Comparison of ENCODE assay signal across 24 cellular contexts in genomic region chr20:5549200-5549599, GRCh38.
DNase-seq lines count a peak whose midpoint lies in the region; ATAC-seq, FAIRE-seq and TF ChIP-seq lines count a peak whose summit lies in the region.
"Had no signal": no experiment of that assay in that cellular context is flagged by ENCODE, and none has a peak within 500 bp of the region (broad histone marks: within the 10 kb centered on the region; RNA-seq: fewer than 3 reads in every experiment).

No MANE protein-coding gene starts in this region.

- intact Hi-C loops in activated CD8-positive, alpha-beta T cell treated with anti-CD3 and anti-CD28 coated beads for 36 hours (cut with micrococcal nuclease), result no loop called here
- intact Hi-C loops in naive thymus-derived CD4-positive, alpha-beta T cell (cut with micrococcal nuclease), result no loop called here

- peaks cover 27% of the 10 kb centered on the region for H3K4me1 Mint-ChIP-seq in activated CD8-positive, alpha-beta T cell treated with anti-CD3 and anti-CD28 coated beads for 36 hours (ENCODE audit: low read depth)
- H3K4me1 Mint-ChIP-seq in activated CD8-positive, alpha-beta T cell treated with anti-CD3 and anti-CD28 coated beads, Interleukin-2, amount 10 ng/mL, durations not matched to agents 7 days and 5 days (ENCODE audit: low read depth), result no peaks in the 10 kb centered on the region
- peaks cover 9% of the 10 kb centered on the region for H3K4me1 Mint-ChIP-seq in activated naive CD8-positive, alpha-beta T cell treated with anti-CD3 and anti-CD28 coated beads, Interleukin-2, amount 10 ng/mL, durations not matched to agents 7 days and 5 days
- H3K4me1 Mint-ChIP-seq in naive thymus-derived CD4-positive, alpha-beta T cell, result peaks cover 17 to 66% (median 43%) of the 10 kb centered on the region in 7 donors

- H3K9me3 ChIP-seq in naive thymus-derived CD4-positive, alpha-beta T cell (ENCODE audit: control insufficient read depth in 2 of 3, low read length in 3 of 3), result no peaks in the 10 kb centered on the region
- H3K9me3 ChIP-seq: neutrophil, Peyer's patch had no signal

- CTCF ChIA-PET in activated CD8-positive, alpha-beta T cell treated with anti-CD3 and anti-CD28 coated beads for 36 hours (lab: Charles Lee), result interaction anchor here (1.0 to 6.7 kb wide), 5 partner anchors 9 to 239 kb away, joined by 3 to 51 read pairs (median 5); no protein-coding TSS in a partner anchor
- CTCF ChIA-PET in activated CD8-positive, alpha-beta T cell treated with anti-CD3 and anti-CD28 coated beads, Interleukin-2, amount 10 ng/mL, durations not matched to agents 7 days and 5 days (lab: Charles Lee), result interaction anchor here (4.3 to 5.4 kb wide), 2 partner anchors 20 to 239 kb away, joined by 17 to 38 read pairs; no protein-coding TSS in a partner anchor
- CTCF ChIA-PET in naive thymus-derived CD4-positive, alpha-beta T cell (lab: Charles Lee), result interaction anchor here (0.7 to 3.3 kb wide), 2 partner anchors 222 to 239 kb away, joined by 3 to 16 read pairs; no protein-coding TSS in a partner anchor

- H3K27me3 ChIP-seq in naive thymus-derived CD4-positive, alpha-beta T cell (ENCODE audit: control insufficient read depth in 2 of 2, insufficient read depth in 2 of 2, low read length in 2 of 2), result no peaks in the 10 kb centered on the region
- H3K27me3 ChIP-seq: neutrophil, Peyer's patch had no signal

- no peak for DNase-seq in activated CD8-positive, alpha-beta T cell treated with anti-CD3 and anti-CD28 coated beads for 36 hours
- no peak for DNase-seq in activated CD8-positive, alpha-beta T cell treated with anti-CD3 and anti-CD28 coated beads, Interleukin-2, amount 10 ng/mL, durations not matched to agents 7 days and 5 days
- DNase-seq in GM12892 (ENCODE audit: insufficient read length), result no peak
- no peak for DNase-seq in activated naive CD8-positive, alpha-beta T cell treated with anti-CD3 and anti-CD28 coated beads, Interleukin-2, amount 10 ng/mL, durations not matched to agents 7 days and 5 days
- no peak for DNase-seq in naive thymus-derived CD4-positive, alpha-beta T cell
- no peak for DNase-seq in NCI-H2171 treated with DMSO at 0.1 percent for 48 hours (lab: John Stamatoyannopoulos, UW)
- no peak for DNase-seq in MV-4-11 (lab: John Stamatoyannopoulos, UW)
- no peak for DNase-seq in NCI-H128 (lab: John Stamatoyannopoulos, UW; ENCODE audit: unreplicated experiment)
- DNase-seq: amniotic stem cell; central memory CD4-positive, alpha-beta T cell; DND-41; effector CD4-positive, alpha-beta T cell; HFFc6; left cardiac atrium; NCI-H187; NCI-H2227 treated with DMSO at 0.1 percent for 48 hours; Peyer's patch; stimulated activated CD4-positive, alpha-beta T cell treated with anti-CD3 and anti-CD28 coated beads, Interleukin-12 subunit alpha, Interleukin-12 subunit beta, amount 100 ng/mL, for 4 hours; stimulated activated CD8-positive, alpha-beta memory T cell treated with anti-CD3 and anti-CD28 coated beads, Interleukin-4, amount 100 ng/mL, for 48 hours; T-helper 9 cell had no signal

- H3K4me3 ChIP-seq in naive thymus-derived CD4-positive, alpha-beta T cell (ENCODE audit: low read length), result no peak overlapping the region
- H3K4me3 ChIP-seq: Peyer's patch had no signal

- no peak overlapping the region for H3K27ac ChIP-seq in naive thymus-derived CD4-positive, alpha-beta T cell (ENCODE audit: low read depth, low read length)
- H3K27ac ChIP-seq: C4-2B, neutrophil, Peyer's patch had no signal

- no peak for TF ChIP-seq POLR2A in GM12892 (IDR thresholded peaks at IDR 0.05; ENCODE audit: low read depth, low read length)

- H3K9me3 Mint-ChIP-seq in activated CD8-positive, alpha-beta T cell treated with anti-CD3 and anti-CD28 coated beads for 36 hours, result no peaks in the 10 kb centered on the region
- H3K9me3 Mint-ChIP-seq in activated CD8-positive, alpha-beta T cell treated with anti-CD3 and anti-CD28 coated beads, Interleukin-2, amount 10 ng/mL, durations not matched to agents 7 days and 5 days (ENCODE audit: insufficient read depth), result no peaks in the 10 kb centered on the region
- H3K9me3 Mint-ChIP-seq in activated naive CD8-positive, alpha-beta T cell treated with anti-CD3 and anti-CD28 coated beads, Interleukin-2, amount 10 ng/mL, durations not matched to agents 7 days and 5 days, result no peaks in the 10 kb centered on the region
- H3K9me3 Mint-ChIP-seq in naive thymus-derived CD4-positive, alpha-beta T cell, result no peaks in the 10 kb centered on the region
- H3K9me3 Mint-ChIP-seq: HFFc6 had no signal

- POLR2A ChIA-PET in activated CD8-positive, alpha-beta T cell treated with anti-CD3 and anti-CD28 coated beads for 36 hours (lab: Charles Lee), result no interaction called here
- POLR2A ChIA-PET in activated CD8-positive, alpha-beta T cell treated with anti-CD3 and anti-CD28 coated beads, Interleukin-2, amount 10 ng/mL, durations not matched to agents 7 days and 5 days (lab: Charles Lee), result no interaction called here
- POLR2A ChIA-PET in activated naive CD8-positive, alpha-beta T cell treated with anti-CD3 and anti-CD28 coated beads, Interleukin-2, amount 10 ng/mL, durations not matched to agents 7 days and 5 days (lab: Charles Lee), result no interaction called here
- POLR2A ChIA-PET in naive thymus-derived CD4-positive, alpha-beta T cell (lab: Charles Lee), result no interaction called here

- TF ChIP-seq CTCF in activated CD8-positive, alpha-beta T cell treated with anti-CD3 and anti-CD28 coated beads for 36 hours (IDR thresholded peaks at IDR 0.05), result no peak

- peaks cover 40% of the 10 kb centered on the region for H3K36me3 Mint-ChIP-seq in activated CD8-positive, alpha-beta T cell treated with anti-CD3 and anti-CD28 coated beads for 36 hours (ENCODE audit: low read depth)
- peaks cover 40% of the 10 kb centered on the region for H3K36me3 Mint-ChIP-seq in activated CD8-positive, alpha-beta T cell treated with anti-CD3 and anti-CD28 coated beads, Interleukin-2, amount 10 ng/mL, durations not matched to agents 7 days and 5 days (ENCODE audit: low read depth)
- peaks cover 25% of the 10 kb centered on the region for H3K36me3 Mint-ChIP-seq in activated naive CD8-positive, alpha-beta T cell treated with anti-CD3 and anti-CD28 coated beads, Interleukin-2, amount 10 ng/mL, durations not matched to agents 7 days and 5 days
- H3K36me3 Mint-ChIP-seq in naive thymus-derived CD4-positive, alpha-beta T cell, result peaks cover 17 to 57% (median 29%) of the 10 kb centered on the region in 5 donors

- peaks cover 0 to 3% of the 10 kb centered on the region in 2 donors for H3K4me1 ChIP-seq in naive thymus-derived CD4-positive, alpha-beta T cell (ENCODE audit: control insufficient read depth in 2 of 2, insufficient read depth in 2 of 2, low read length in 2 of 2)
- H3K4me1 ChIP-seq: Peyer's patch had no signal

- no peaks in the 10 kb centered on the region for H3K27me3 Mint-ChIP-seq in activated CD8-positive, alpha-beta T cell treated with anti-CD3 and anti-CD28 coated beads for 36 hours
- no peaks in the 10 kb centered on the region for H3K27me3 Mint-ChIP-seq in activated CD8-positive, alpha-beta T cell treated with anti-CD3 and anti-CD28 coated beads, Interleukin-2, amount 10 ng/mL, durations not matched to agents 7 days and 5 days (ENCODE audit: low read depth)
- no peaks in the 10 kb centered on the region for H3K27me3 Mint-ChIP-seq in activated naive CD8-positive, alpha-beta T cell treated with anti-CD3 and anti-CD28 coated beads, Interleukin-2, amount 10 ng/mL, durations not matched to agents 7 days and 5 days
- no peaks in the 10 kb centered on the region for H3K27me3 Mint-ChIP-seq in naive thymus-derived CD4-positive, alpha-beta T cell

- ATAC-seq in activated CD8-positive, alpha-beta T cell treated with anti-CD3 and anti-CD28 coated beads for 36 hours, result peak; percentile 85
- ATAC-seq in activated CD8-positive, alpha-beta T cell treated with anti-CD3 and anti-CD28 coated beads, Interleukin-2, amount 10 ng/mL, durations not matched to agents 7 days and 5 days, result no peak
- ATAC-seq in activated naive CD8-positive, alpha-beta T cell treated with anti-CD3 and anti-CD28 coated beads, Interleukin-2, amount 10 ng/mL, durations not matched to agents 7 days and 5 days (ENCODE audit: low read depth), result no peak
- no peak for ATAC-seq in naive thymus-derived CD4-positive, alpha-beta T cell
- ATAC-seq: esophagus mucosa, SK-N-SH treated with all-trans-retinoic acid at 6 μM for 48 hours had no signal

- H3K36me3 ChIP-seq in naive thymus-derived CD4-positive, alpha-beta T cell (ENCODE audit: control insufficient read depth in 2 of 3, insufficient read depth in 3 of 3, low read length in 3 of 3), result peaks cover 11 to 57% (median 15%) of the 10 kb centered on the region in 3 experiments

- H3K4me3 Mint-ChIP-seq in activated CD8-positive, alpha-beta T cell treated with anti-CD3 and anti-CD28 coated beads for 36 hours, result no peak overlapping the region
- H3K4me3 Mint-ChIP-seq in activated CD8-positive, alpha-beta T cell treated with anti-CD3 and anti-CD28 coated beads, Interleukin-2, amount 10 ng/mL, durations not matched to agents 7 days and 5 days, result no peak overlapping the region
- no peak overlapping the region for H3K4me3 Mint-ChIP-seq in activated naive CD8-positive, alpha-beta T cell treated with anti-CD3 and anti-CD28 coated beads, Interleukin-2, amount 10 ng/mL, durations not matched to agents 7 days and 5 days
- H3K4me3 Mint-ChIP-seq in naive thymus-derived CD4-positive, alpha-beta T cell, result peak overlapping the region in 2 of 10 donors; percentile 32 to 35
- H3K4me3 Mint-ChIP-seq: HFFc6 had no signal

- peak overlapping the region; percentile 67 for H3K27ac Mint-ChIP-seq in activated CD8-positive, alpha-beta T cell treated with anti-CD3 and anti-CD28 coated beads for 36 hours
- H3K27ac Mint-ChIP-seq in activated CD8-positive, alpha-beta T cell treated with anti-CD3 and anti-CD28 coated beads, Interleukin-2, amount 10 ng/mL, durations not matched to agents 7 days and 5 days, result no peak overlapping the region
- peak overlapping the region; percentile 38 for H3K27ac Mint-ChIP-seq in activated naive CD8-positive, alpha-beta T cell treated with anti-CD3 and anti-CD28 coated beads, Interleukin-2, amount 10 ng/mL, durations not matched to agents 7 days and 5 days
- H3K27ac Mint-ChIP-seq in naive thymus-derived CD4-positive, alpha-beta T cell, result peak overlapping the region in 7 of 9 donors; percentile 40 to 77 (median 49)
- H3K27ac Mint-ChIP-seq: HFFc6 had no signal

- FAIRE-seq in GM12892 (lab: Jason Lieb, UNC), result peak; percentile 80
